ENCODE assay signal across 8 cellular contexts in genomic region chr16:180921-181667, GRCh38. TPM values are rescaled to one million over a fixed set of nuclear protein-coding genes. Genes with fewer than 3 reads are reported as not detected.
DNase-seq lines count a peak whose midpoint lies in the region; ATAC-seq and TF ChIP-seq lines count a peak whose summit lies in the region.

No MANE protein-coding gene starts in this region.

- H3K4me1 Mint-ChIP-seq in CD8-positive, alpha-beta memory T cell, result peaks cover 0 to 14% (median 2%) of the 10 kb centered on the region in 3 donors

- H3K27ac Mint-ChIP-seq in CD8-positive, alpha-beta memory T cell, result no peak overlapping the region

- H3K27me3 ChIP-seq in CD8-positive, alpha-beta memory T cell (ENCODE audit: insufficient read depth, low read length, poor library complexity, severe bottlenecking), result peaks cover 23% of the 10 kb centered on the region
- peaks cover 3 to 11% (median 7%) of the 10 kb centered on the region in 4 donors for H3K27me3 ChIP-seq in liver (ENCODE audit: control insufficient read depth in 4 of 4, insufficient read depth in 4 of 4, low read length in 3 of 4)

- TF ChIP-seq CTCF in liver (IDR thresholded peaks at IDR 0.05; ENCODE audit: low read depth, low read length, missing input control), result peak; percentile 87

- ATAC-seq in HG02642 (IDR thresholded peaks at IDR 0.05; ENCODE audit: poor library complexity, unreplicated experiment) (peak; percentile 54), HG03469 (IDR thresholded peaks at IDR 0.05; ENCODE audit: unreplicated experiment) (no peak)

- H3K36me3 ChIP-seq in CD8-positive, alpha-beta memory T cell (ENCODE audit: insufficient read depth, low read length), result no peaks in the 10 kb centered on the region
- no peaks in the 10 kb centered on the region for H3K36me3 ChIP-seq in liver (ENCODE audit: control insufficient read depth in 4 of 4, insufficient read depth in 3 of 4, low read depth in 1 of 4, low read length in 3 of 4)

- H3K9ac ChIP-seq in liver (ENCODE audit: low read depth in 1 of 2, low read length in 2 of 2), result no peak overlapping the region

- peak overlapping the region; percentile 45 for H3K4me3 ChIP-seq in CD8-positive, alpha-beta memory T cell (ENCODE audit: low read length)
- H3K4me3 ChIP-seq in liver (ENCODE audit: low read depth in 1 of 3, low read length in 3 of 3), result peak overlapping the region in 1 of 3 donors; percentile 33

- peaks cover 9% of the 10 kb centered on the region for H3K4me1 ChIP-seq in CD8-positive, alpha-beta memory T cell (ENCODE audit: insufficient read depth, low read length)
- peaks cover 5 to 13% (median 11%) of the 10 kb centered on the region in 4 donors for H3K4me1 ChIP-seq in liver (ENCODE audit: control insufficient read depth in 4 of 4, insufficient read depth in 4 of 4, low read length in 3 of 4)

- DNase-seq in CD8-positive, alpha-beta memory T cell, result peak; percentile 78 to 87 (median 80)
- DNase-seq in NCI-H524 treated with DMSO at 0.1 percent for 48 hours (lab: John Stamatoyannopoulos, UW) (peak; percentile 60), dedifferentiated amniotic fluid mesenchymal stem cell (ENCODE audit: extremely low spot score) (peak; percentile 33)
- DNase-seq in activated CD4-positive, alpha-beta T cell treated with anti-CD3 and anti-CD28 coated beads, Interleukin-2, amount 50 U/mL, for 1 hour, result peak; percentile 87
- peak; percentile 74 to 92 for DNase-seq in stimulated activated CD4-positive, alpha-beta T cell treated with anti-CD3 and anti-CD28 coated beads, Interleukin-4, amount 100 ng/mL, for 48 hours (ENCODE audit: low read depth in 2 of 2)

- peaks cover 0 to 7% (median 0%) of the 10 kb centered on the region in 3 donors for H3K36me3 Mint-ChIP-seq in CD8-positive, alpha-beta memory T cell

- no peak overlapping the region for H3K27ac ChIP-seq in CD8-positive, alpha-beta memory T cell (ENCODE audit: low read depth, low read length)
- H3K27ac ChIP-seq in liver (ENCODE audit: low read depth in 1 of 2, low read length in 2 of 2), result no peak overlapping the region

- CTCF ChIA-PET in CD8-positive, alpha-beta memory T cell (lab: Charles Lee), result interaction anchor here (0.7 to 3.5 kb wide), 15 partner anchors 8 to 118 kb away, joined by 3 to 21 read pairs (median 4); no protein-coding TSS in a partner anchor

- H3K9me3 Mint-ChIP-seq in CD8-positive, alpha-beta memory T cell, result no peaks in the 10 kb centered on the region

- H3K9me3 ChIP-seq in CD8-positive, alpha-beta memory T cell (ENCODE audit: low read length), result no peaks in the 10 kb centered on the region
- no peaks in the 10 kb centered on the region for H3K9me3 ChIP-seq in liver (ENCODE audit: control insufficient read depth in 4 of 4, low read length in 3 of 4)

- TF ChIP-seq RAD21 in liver (IDR thresholded peaks at IDR 0.05), result peak; percentile 70 to 85

- WGBS in liver, result 2% methylated on average over 76 of the region's 76 CpGs

- H3K4me3 Mint-ChIP-seq in CD8-positive, alpha-beta memory T cell, result peak overlapping the region in 2 of 7 donors; percentile 56 to 65

- POLR2A ChIA-PET in CD8-positive, alpha-beta memory T cell (lab: Charles Lee), result interaction anchor here (0.5 to 0.6 kb wide), 2 partner anchors 40 to 74 kb away, joined by 3 to 4 read pairs; no protein-coding TSS in a partner anchor

- H3K27me3 Mint-ChIP-seq in CD8-positive, alpha-beta memory T cell, result peaks cover 18 to 25% of the 10 kb centered on the region in 2 donors

TF ChIP-seq in liver, 16 proteins besides CTCF, POLR2A, EP300 and RAD21:
- TF ChIP-seq HNF4G (IDR thresholded peaks at IDR 0.05) (no peak), HNF4A (conservative IDR thresholded peaks at IDR 0.05) (no peak), ATF3 (IDR thresholded peaks at IDR 0.05) (no peak), EGR1 (IDR thresholded peaks at IDR 0.05; ENCODE audit: low read depth in 2 of 2) (no peak), MAX (IDR thresholded peaks at IDR 0.05) (no peak), REST (IDR thresholded peaks at IDR 0.05) (no peak), NR2F2 (IDR thresholded peaks at IDR 0.05) (no peak), RXRA (IDR thresholded peaks at IDR 0.05) (no peak), FOXA1 (IDR thresholded peaks at IDR 0.05) (no peak), ZBTB33 (IDR thresholded peaks at IDR 0.05) (no peak), FOXA2 (IDR thresholded peaks at IDR 0.05) (no peak), SP1 (IDR thresholded peaks at IDR 0.05) (no peak), JUND (IDR thresholded peaks at IDR 0.05) (no peak)

RNA-seq across cellular contexts. Expression of gene HBQ1, which starts 0.8 kb away (rescaled TPM):
- total RNA-seq in CD8-positive, alpha-beta memory T cell, result not detected
- 0.72 TPM for polyA plus RNA-seq in CD8-positive, alpha-beta memory T cell
- 10 to 100 TPM in 1 of 2 donors, not detected in 1; 50.9 TPM for total RNA-seq in liver
- not detected for polyA plus RNA-seq in liver

RNA-seq across cellular contexts. Expression of gene HBA1, which starts 4.6 kb away (rescaled TPM):
- total RNA-seq in CD8-positive, alpha-beta memory T cell, result not detected
- polyA plus RNA-seq in CD8-positive, alpha-beta memory T cell, result 1.6 TPM
- total RNA-seq in liver, result over 10,000 TPM in 1 of 2 donors, 1 to 10 TPM in 1; 3.5 to 19,034 TPM
- polyA plus RNA-seq in liver, result 10 to 100 TPM; 18.5 to 41.6 TPM

RNA-seq across cellular contexts. Expression of gene HBA2, which starts 8.4 kb away (rescaled TPM):
- not detected for total RNA-seq in CD8-positive, alpha-beta memory T cell
- polyA plus RNA-seq in CD8-positive, alpha-beta memory T cell, result 5.8 TPM
- over 10,000 TPM in 1 of 2 donors, 1 to 10 TPM in 1; 2.8 to 36,951 TPM for total RNA-seq in liver
- polyA plus RNA-seq in liver, result 10 to 100 TPM; 15.5 to 76.5 TPM

RNA-seq across cellular contexts. Expression of gene HBM, which starts 15.3 kb away (rescaled TPM):
- total RNA-seq in CD8-positive, alpha-beta memory T cell, result not detected
- not detected for polyA plus RNA-seq in CD8-positive, alpha-beta memory T cell
- 1,000 to 10,000 TPM in 1 of 2 donors, not detected in 1; 2,893 TPM for total RNA-seq in liver
- polyA plus RNA-seq in liver, result under 1 TPM in 1 of 2 donors, not detected in 1; 0.28 TPM

RNA-seq across cellular contexts. Expression of gene HBZ, which starts 28.6 kb away (rescaled TPM):
- not detected for total RNA-seq in CD8-positive, alpha-beta memory T cell
- polyA plus RNA-seq in CD8-positive, alpha-beta memory T cell, result not detected
- total RNA-seq in liver, result 10 to 100 TPM in 1 of 2 donors, not detected in 1; 55.8 TPM
- not detected for polyA plus RNA-seq in liver

Comparison
In these comparisons a context has a peak if more than half of its experiments do, and no peak if none do; other contexts are left out.
1. DNase-seq: peak in every context shown above with its lines; median percentile 87 in activated CD4-positive, alpha-beta T cell treated with anti-CD3 and anti-CD28 coated beads, Interleukin-2, amount 50 U/mL, for 1 hour; 83 in stimulated activated CD4-positive, alpha-beta T cell treated with anti-CD3 and anti-CD28 coated beads, Interleukin-4, amount 100 ng/mL, for 48 hours; 80 in CD8-positive, alpha-beta memory T cell; 60 in NCI-H524 treated with DMSO at 0.1 percent for 48 hours; 33 in dedifferentiated amniotic fluid mesenchymal stem cell.